Comparison of ENCODE assay signal across 9 cellular contexts in genomic region chr5:31854625-31855526, GRCh38.
DNase-seq lines count a peak whose midpoint lies in the region; ATAC-seq and TF ChIP-seq lines count a peak whose summit lies in the region.
"Had no signal": no experiment of that assay in that cellular context is flagged by ENCODE, and none has a peak within 500 bp of the region (broad histone marks: within the 10 kb centered on the region; RNA-seq: fewer than 3 reads in every experiment).

No MANE protein-coding gene starts in this region.

- H3K9me3 ChIP-seq in esophagus squamous epithelium: peaks cover 0 to 20% (median 16%) of the 10 kb centered on the region in 3 donors

- H3K27ac Mint-ChIP-seq in activated CD8-positive, alpha-beta T cell treated with anti-CD3 and anti-CD28 coated beads for 36 hours: peak overlapping the region; percentile 3
- peak overlapping the region; percentile 74 for H3K27ac Mint-ChIP-seq in type B pancreatic cell

- peak overlapping the region; percentile 68 to 88 (median 80) for H3K27ac ChIP-seq in esophagus squamous epithelium

- peak; percentile 21 for DNase-seq in activated gamma-delta T cell treated with Interleukin-2 at 50 U/mL for 16 hours
- no peak for DNase-seq in activated gamma-delta T cell (lab: John Stamatoyannopoulos, UW)
- DNase-seq in activated CD8-positive, alpha-beta T cell treated with anti-CD3 and anti-CD28 coated beads for 36 hours: peak; percentile 32
- DNase-seq in esophagus squamous epithelium (lab: John Stamatoyannopoulos, UW): no peak
- DNase-seq in mucosa of gallbladder (ENCODE audit: low spot score): peak; percentile 12
- peak; percentile 74 for DNase-seq in type B pancreatic cell (ENCODE audit: extremely low spot score, unreplicated experiment)
- DNase-seq: DND-41 had no signal

- H3K4me3 ChIP-seq in esophagus squamous epithelium: peak overlapping the region; percentile 46 to 75 (median 66)

- intact Hi-C loops in activated CD8-positive, alpha-beta T cell treated with anti-CD3 and anti-CD28 coated beads for 36 hours (cut with micrococcal nuclease): no loop called here
- intact Hi-C loops in esophagus squamous epithelium (cut with DNase I): no loop called here

- peak; percentile 30 for ATAC-seq in activated CD8-positive, alpha-beta T cell treated with anti-CD3 and anti-CD28 coated beads for 36 hours
- ATAC-seq in HG03025 (IDR thresholded peaks at IDR 0.05; ENCODE audit: low FRiP score, unreplicated experiment): no peak
- ATAC-seq in HG02678 (IDR thresholded peaks at IDR 0.05; ENCODE audit: unreplicated experiment): no peak

- POLR2A ChIA-PET in activated CD8-positive, alpha-beta T cell treated with anti-CD3 and anti-CD28 coated beads for 36 hours (lab: Charles Lee): interaction anchor here (1.6 kb wide), 1 partner anchor 12 kb away, joined by 6 read pairs; no protein-coding TSS in a partner anchor

- TF ChIP-seq CTCF in activated CD8-positive, alpha-beta T cell treated with anti-CD3 and anti-CD28 coated beads for 36 hours (IDR thresholded peaks at IDR 0.05): no peak
- TF ChIP-seq CTCF in esophagus squamous epithelium (IDR thresholded peaks at IDR 0.05): peak in 2 of 6 experiments; percentile 4 to 10
- TF ChIP-seq CTCF in type B pancreatic cell (conservative IDR thresholded peaks at IDR 0.05): peak; percentile 16

- peaks cover 19% of the 10 kb centered on the region for H3K4me1 Mint-ChIP-seq in activated CD8-positive, alpha-beta T cell treated with anti-CD3 and anti-CD28 coated beads for 36 hours (ENCODE audit: low read depth)
- H3K4me1 Mint-ChIP-seq in type B pancreatic cell (ENCODE audit: unreplicated experiment): peaks cover 26% of the 10 kb centered on the region

- CTCF ChIA-PET in activated CD8-positive, alpha-beta T cell treated with anti-CD3 and anti-CD28 coated beads for 36 hours (lab: Charles Lee): interaction anchor here (1.8 kb wide), 1 partner anchor 222 kb away, joined by 7 read pairs; no protein-coding TSS in a partner anchor

- H3K4me3 Mint-ChIP-seq in activated CD8-positive, alpha-beta T cell treated with anti-CD3 and anti-CD28 coated beads for 36 hours: peak overlapping the region; percentile 78
- peak overlapping the region; percentile 86 for H3K4me3 Mint-ChIP-seq in type B pancreatic cell

- H3K27me3 ChIP-seq in esophagus squamous epithelium: peaks cover 0 to 31% (median 0%) of the 10 kb centered on the region in 4 donors

- no peaks in the 10 kb centered on the region for H3K36me3 Mint-ChIP-seq in activated CD8-positive, alpha-beta T cell treated with anti-CD3 and anti-CD28 coated beads for 36 hours (ENCODE audit: low read depth)
- no peaks in the 10 kb centered on the region for H3K36me3 Mint-ChIP-seq in type B pancreatic cell

- peaks cover 0 to 39% (median 15%) of the 10 kb centered on the region in 3 donors for H3K4me1 ChIP-seq in esophagus squamous epithelium

- 0 to 1% methylated on average over 2 to 29 of the region's 54 CpGs for WGBS in esophagus squamous epithelium, 2 donors

- no peak for TF ChIP-seq POLR2A in esophagus squamous epithelium (IDR thresholded peaks at IDR 0.05)

- peaks cover 10% of the 10 kb centered on the region for H3K9me3 Mint-ChIP-seq in activated CD8-positive, alpha-beta T cell treated with anti-CD3 and anti-CD28 coated beads for 36 hours
- peaks cover 9% of the 10 kb centered on the region for H3K9me3 Mint-ChIP-seq in type B pancreatic cell

- H3K27me3 Mint-ChIP-seq in activated CD8-positive, alpha-beta T cell treated with anti-CD3 and anti-CD28 coated beads for 36 hours: peaks cover 16% of the 10 kb centered on the region
- H3K27me3 Mint-ChIP-seq in type B pancreatic cell: peaks cover 23% of the 10 kb centered on the region

- peaks cover 0 to 14% (median 0%) of the 10 kb centered on the region in 3 donors for H3K36me3 ChIP-seq in esophagus squamous epithelium

Comparison
In these comparisons a context has a peak if more than half of its experiments do, and no peak if none do; other contexts are left out.
1. DNase-seq: peak in activated gamma-delta T cell treated with Interleukin-2 at 50 U/mL for 16 hours (single experiment), activated CD8-positive, alpha-beta T cell treated with anti-CD3 and anti-CD28 coated beads for 36 hours (single experiment), mucosa of gallbladder (single experiment) and type B pancreatic cell (single experiment); none in activated gamma-delta T cell (single experiment) and esophagus squamous epithelium (single experiment).